In genomic region chr17:73713136-73713535, GRCh38 we compare ENCODE assay signal across 12 cellular contexts.
"Had no signal": no experiment of that assay in that cellular context is flagged by ENCODE, and none has a peak within 500 bp of the region (broad histone marks: within the 10 kb centered on the region; RNA-seq: fewer than 3 reads in every experiment).

No MANE protein-coding gene starts in this region.

- H3K79me2 ChIP-seq: parathyroid adenoma had no signal

- H3K9ac ChIP-seq: parathyroid adenoma had no signal

- H3K36me3 ChIP-seq: esophagus muscularis mucosa, uterus had no signal

- H3K9me3 ChIP-seq: esophagus muscularis mucosa, uterus had no signal

- H3K4me1 ChIP-seq: parathyroid adenoma, uterus had no signal

- FAIRE-seq: endometrium had no signal

- DNase-seq: activated CD4-positive, alpha-beta T cell treated with anti-CD3 and anti-CD28 coated beads, Interleukin-2, amount 10 ng/mL, durations not matched to agents 7 days and 5 days; activated CD4-positive, CD25-positive, alpha-beta regulatory T cell; activated CD8-positive, alpha-beta memory T cell treated with anti-CD3 and anti-CD28 coated beads for 24 hours; amygdala; dermis blood vessel endothelial cell; foreskin fibroblast; head of caudate nucleus; uterus had no signal

- H2AFZ ChIP-seq: parathyroid adenoma had no signal

- H3K4me3 ChIP-seq: esophagus muscularis mucosa, skin epidermis, uterus had no signal

- H3K27ac ChIP-seq: esophagus muscularis mucosa, parathyroid adenoma, skin epidermis, uterus had no signal
